In genomic region chr1:62068978-62069377, GRCh38 we compare ENCODE assay signal across 15 cellular contexts.
DNase-seq lines count a peak whose midpoint lies in the region; ATAC-seq and TF ChIP-seq lines count a peak whose summit lies in the region.
"Had no signal": no experiment of that assay in that cellular context is flagged by ENCODE, and none has a peak within 500 bp of the region (broad histone marks: within the 10 kb centered on the region; RNA-seq: fewer than 3 reads in every experiment).

No MANE protein-coding gene starts in this region.

- 14% methylated on average over 5 of the region's 5 CpGs for WGBS in prostate gland

- H3K36me3 ChIP-seq in adipocyte (ENCODE audit: control insufficient read depth, insufficient read depth, low read length, severe bottlenecking) = no peaks in the 10 kb centered on the region
- H3K36me3 ChIP-seq in cardiac muscle cell = no peaks in the 10 kb centered on the region
- no peaks in the 10 kb centered on the region for H3K36me3 ChIP-seq in prostate gland

- in situ Hi-C loops in G401 (cut with HindIII; ENCODE audit: low sequenced_read_pairs) = no loop called here

- H3K27ac ChIP-seq in cardiac muscle cell (peak overlapping the region; percentile 80), prostate gland (peak overlapping the region; percentile 44 to 50)
- H3K27ac ChIP-seq: KMS-11, PC-9 had no signal

- H3K9me3 Mint-ChIP-seq in activated CD4-positive, alpha-beta T cell treated with anti-CD3 and anti-CD28 coated beads, Interleukin-2, amount 10 ng/mL, durations not matched to agents 24 days and 14 days = no peaks in the 10 kb centered on the region
- no peaks in the 10 kb centered on the region for H3K9me3 Mint-ChIP-seq in activated T-helper 17 cell treated with anti-CD3 and anti-CD28 coated beads, Interleukin-2, amount 50 U/mL, for 72 hours

- ATAC-seq in activated T-helper 17 cell treated with anti-CD3 and anti-CD28 coated beads, Interleukin-2, amount 50 U/mL, for 72 hours (replicated peaks) = no peak
- ATAC-seq in HG03108 (IDR thresholded peaks at IDR 0.05; ENCODE audit: unreplicated experiment) = no peak
- ATAC-seq: activated CD4-positive, alpha-beta T cell treated with anti-CD3 and anti-CD28 coated beads for 36 hours; naive thymus-derived CD8-positive, alpha-beta T cell had no signal

- peak overlapping the region; percentile 32 for H3K9ac ChIP-seq in adipocyte (ENCODE audit: low read length)
- H3K9ac ChIP-seq: KMS-11 had no signal

- TF ChIP-seq POLR2A in prostate gland (IDR thresholded peaks at IDR 0.05) = no peak

- H3K4me3 ChIP-seq in adipocyte (ENCODE audit: low read length) = peak overlapping the region; percentile 35
- H3K4me3 ChIP-seq in cardiac muscle cell = no peak overlapping the region
- H3K4me3 ChIP-seq in prostate gland = no peak overlapping the region
- H3K4me3 ChIP-seq: PC-9 had no signal

- TF ChIP-seq CTCF in cardiac muscle cell (IDR thresholded peaks at IDR 0.05; ENCODE audit: low read depth, low read length) = no peak
- no peak for TF ChIP-seq CTCF in prostate gland (IDR thresholded peaks at IDR 0.05)

- H3K9me3 ChIP-seq in adipocyte (ENCODE audit: control insufficient read depth, low read length) (no peaks in the 10 kb centered on the region), cardiac muscle cell (ENCODE audit: low read depth) (no peaks in the 10 kb centered on the region), prostate gland (no peaks in the 10 kb centered on the region)

- DNase-seq in G401 (ENCODE audit: low spot score) (peak; percentile 96), adipocyte (ENCODE audit: low read depth) (no peak), cardiac muscle cell (ENCODE audit: low read depth in 1 of 2, low spot score in 1 of 2) (peak; percentile 6 to 27), prostate gland (ENCODE audit: low spot score) (no peak), OCI-M2 (lab: John Stamatoyannopoulos, UW; ENCODE audit: unreplicated experiment) (no peak)
- DNase-seq in activated CD4-positive, alpha-beta T cell treated with anti-CD3 and anti-CD28 coated beads, Interleukin-2, amount 10 ng/mL, durations not matched to agents 24 days and 14 days = no peak
- DNase-seq: ACHN; activated CD4-positive, alpha-beta T cell treated with anti-CD3 and anti-CD28 coated beads for 36 hours; activated T-cell treated with anti-CD3 and anti-CD28 coated beads, Interleukin-2, amount 50 U/mL, for 48 hours; naive thymus-derived CD8-positive, alpha-beta T cell; NCI-H2171; PC-9 had no signal

- intact Hi-C loops in prostate gland (cut with DNase I) = loop anchor here (10.0 kb wide), 1 partner anchor 214 kb away; no protein-coding TSS in a partner anchor
- intact Hi-C loops in activated CD4-positive, alpha-beta T cell treated with anti-CD3 and anti-CD28 coated beads, Interleukin-2, amount 10 ng/mL, durations not matched to agents 24 days and 14 days (cut with micrococcal nuclease) = no loop called here

- H3K4me3 Mint-ChIP-seq in activated CD4-positive, alpha-beta T cell treated with anti-CD3 and anti-CD28 coated beads, Interleukin-2, amount 10 ng/mL, durations not matched to agents 24 days and 14 days = no peak overlapping the region
- H3K4me3 Mint-ChIP-seq in activated T-helper 17 cell treated with anti-CD3 and anti-CD28 coated beads, Interleukin-2, amount 50 U/mL, for 72 hours = no peak overlapping the region
- H3K4me3 Mint-ChIP-seq: activated CD4-positive, alpha-beta T cell treated with anti-CD3 and anti-CD28 coated beads for 36 hours; naive thymus-derived CD8-positive, alpha-beta T cell had no signal

- H3K4me1 ChIP-seq in adipocyte (ENCODE audit: control insufficient read depth, insufficient read depth, low read length) (peaks cover 14% of the 10 kb centered on the region), cardiac muscle cell (ENCODE audit: low read depth) (peaks cover 26% of the 10 kb centered on the region), prostate gland (replicated peaks) (no peaks in the 10 kb centered on the region)

- no peaks in the 10 kb centered on the region for H3K27me3 Mint-ChIP-seq in activated CD4-positive, alpha-beta T cell treated with anti-CD3 and anti-CD28 coated beads, Interleukin-2, amount 10 ng/mL, durations not matched to agents 24 days and 14 days
- no peaks in the 10 kb centered on the region for H3K27me3 Mint-ChIP-seq in activated T-helper 17 cell treated with anti-CD3 and anti-CD28 coated beads, Interleukin-2, amount 50 U/mL, for 72 hours
- H3K27me3 Mint-ChIP-seq: activated CD4-positive, alpha-beta T cell treated with anti-CD3 and anti-CD28 coated beads for 36 hours; naive thymus-derived CD8-positive, alpha-beta T cell had no signal

- no peaks in the 10 kb centered on the region for H3K4me1 Mint-ChIP-seq in activated CD4-positive, alpha-beta T cell treated with anti-CD3 and anti-CD28 coated beads, Interleukin-2, amount 10 ng/mL, durations not matched to agents 24 days and 14 days
- H3K4me1 Mint-ChIP-seq in activated T-helper 17 cell treated with anti-CD3 and anti-CD28 coated beads, Interleukin-2, amount 50 U/mL, for 72 hours = no peaks in the 10 kb centered on the region
- H3K4me1 Mint-ChIP-seq: activated CD4-positive, alpha-beta T cell treated with anti-CD3 and anti-CD28 coated beads for 36 hours; naive thymus-derived CD8-positive, alpha-beta T cell had no signal

- H3K27ac Mint-ChIP-seq in activated CD4-positive, alpha-beta T cell treated with anti-CD3 and anti-CD28 coated beads, Interleukin-2, amount 10 ng/mL, durations not matched to agents 24 days and 14 days = no peak overlapping the region
- no peak overlapping the region for H3K27ac Mint-ChIP-seq in activated T-helper 17 cell treated with anti-CD3 and anti-CD28 coated beads, Interleukin-2, amount 50 U/mL, for 72 hours
- H3K27ac Mint-ChIP-seq: activated CD4-positive, alpha-beta T cell treated with anti-CD3 and anti-CD28 coated beads for 36 hours; naive thymus-derived CD8-positive, alpha-beta T cell had no signal

- H3K36me3 Mint-ChIP-seq in activated CD4-positive, alpha-beta T cell treated with anti-CD3 and anti-CD28 coated beads, Interleukin-2, amount 10 ng/mL, durations not matched to agents 24 days and 14 days (ENCODE audit: low read depth) = no peaks in the 10 kb centered on the region
- peaks cover 18% of the 10 kb centered on the region for H3K36me3 Mint-ChIP-seq in activated T-helper 17 cell treated with anti-CD3 and anti-CD28 coated beads, Interleukin-2, amount 50 U/mL, for 72 hours (ENCODE audit: low read depth)

- H3K27me3 ChIP-seq in adipocyte (replicated peaks; ENCODE audit: control insufficient read depth, insufficient read depth, low read length) (no peaks in the 10 kb centered on the region), cardiac muscle cell (no peaks in the 10 kb centered on the region), prostate gland (replicated peaks; ENCODE audit: insufficient read depth) (no peaks in the 10 kb centered on the region)

Comparison
In these comparisons a context has a peak if more than half of its experiments do, and no peak if none do; other contexts are left out.
1. DNase-seq: peak in G401 (single experiment) and cardiac muscle cell (2 of 2); none in adipocyte (single experiment), prostate gland (single experiment), activated CD4-positive, alpha-beta T cell treated with anti-CD3 and anti-CD28 coated beads, Interleukin-2, amount 10 ng/mL, durations not matched to agents 24 days and 14 days (single experiment) and OCI-M2 (single experiment).